In the genomic region with DNA sequence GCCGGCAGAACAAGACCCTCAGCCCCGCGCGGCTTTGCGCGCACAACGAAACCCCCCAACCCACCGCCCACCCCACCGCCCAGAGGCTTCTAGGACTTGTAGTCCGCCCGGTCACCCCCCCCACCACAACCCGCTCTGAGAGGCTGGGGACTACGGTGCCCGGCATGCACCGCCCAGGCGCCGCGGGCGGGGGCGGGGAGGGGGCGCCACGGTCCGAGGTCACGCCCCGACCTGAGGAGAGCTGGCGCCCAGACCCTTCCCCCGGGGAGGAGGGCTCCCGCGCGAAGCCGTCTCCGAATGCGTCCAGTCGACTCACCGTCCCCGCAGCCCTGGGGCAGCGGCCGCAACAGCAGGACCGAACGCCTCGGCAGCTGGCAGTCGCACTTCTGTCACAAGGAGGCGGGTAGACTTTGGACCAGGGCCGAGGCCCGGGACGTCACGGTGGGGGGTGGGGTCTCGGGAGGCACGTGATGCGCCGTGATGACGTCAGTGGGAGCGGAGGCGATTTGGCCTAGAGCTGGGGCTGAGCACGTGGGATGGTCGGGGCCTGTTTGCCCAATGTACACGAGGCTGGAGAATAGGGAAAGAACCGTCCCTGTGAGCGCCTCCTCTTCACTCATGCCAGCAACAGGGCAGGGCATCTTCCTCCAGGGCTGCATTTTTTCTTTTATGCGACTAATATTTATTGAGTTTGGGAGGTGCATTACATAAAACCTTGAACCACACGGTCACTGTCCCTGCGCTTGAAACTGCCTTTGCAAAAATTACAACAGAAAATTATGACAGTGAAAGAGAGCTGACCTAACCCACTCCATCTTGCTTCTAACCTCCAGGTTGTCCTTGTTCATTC, we compare ENCODE assay signal across 8 cellular contexts. TPM values are rescaled to one million over a fixed set of nuclear protein-coding genes. Genes with fewer than 3 reads are reported as not detected.
A peak's percentile ranks its signal among the peaks of the same experiment; 100 is the strongest.
DNase-seq lines count a peak whose midpoint lies in the region; ATAC-seq and TF ChIP-seq lines count a peak whose summit lies in the region.

CDIP1 (minus strand) TSS at position 388 of the 850 bp plus-strand sequence. CDS start 24,643 bp downstream, outside the sequence.

- peak within 1 kb of the TSS; percentile 86 for H3K27ac ChIP-seq in Panc1 (ENCODE audit: low read length)
- peak within 1 kb of the TSS; percentile 89 to 94 (median 92) for H3K27ac ChIP-seq in esophagus muscularis mucosa (replicated peaks in 1 of 4)
- H3K27ac ChIP-seq in muscle layer of colon (ENCODE audit: low read depth, low read length) = peak within 1 kb of the TSS; percentile 96

- CTCF ChIA-PET in Panc1 (lab: Charles Lee) = interaction anchor here (1.1 kb wide), 1 partner anchor 10 kb away, joined by 4 read pairs; no protein-coding TSS in a partner anchor

- TF ChIP-seq CTCF in Panc1 (IDR thresholded peaks at IDR 0.05) = no peak
- TF ChIP-seq CTCF in esophagus muscularis mucosa (IDR thresholded peaks at IDR 0.05) = no peak

- H3K4me3 ChIP-seq in Panc1 (ENCODE audit: low read depth in 2 of 2, low read length in 2 of 2) (peak within 1 kb of the TSS; percentile 66 to 72), esophagus muscularis mucosa (peak within 1 kb of the TSS; percentile 73 to 95 (median 91)), muscle layer of colon (ENCODE audit: low read depth in 1 of 2, low read length in 2 of 2) (peak within 1 kb of the TSS; percentile 61 to 65)

- WGBS in esophagus muscularis mucosa = 31% methylated on average over 10 of the region's 62 CpGs

- peak; percentile 33 for TF ChIP-seq POLR2A in esophagus muscularis mucosa (IDR thresholded peaks at IDR 0.05; ENCODE audit: low read depth)

- TF ChIP-seq RAD21 in Ishikawa (IDR thresholded peaks at IDR 0.05; ENCODE audit: low read depth) = no peak

- H3K36me3 ChIP-seq in Panc1 (ENCODE audit: control insufficient read depth, insufficient read depth, low read length) (no peaks in the 10 kb centered on the region), esophagus muscularis mucosa (no peaks in the 10 kb centered on the region), muscle layer of colon (ENCODE audit: insufficient read depth, low read length) (no peaks in the 10 kb centered on the region)

- peak; percentile 80 for ATAC-seq in GM21526 (IDR thresholded peaks at IDR 0.05; ENCODE audit: low FRiP score, unreplicated experiment)
- peak; percentile 97 for ATAC-seq in Panc1

- peak within 1 kb of the TSS; percentile 44 for H3K9ac ChIP-seq in muscle layer of colon (ENCODE audit: low read length)

- intact Hi-C loops in Panc1 (cut with micrococcal nuclease; ENCODE audit: unreplicated experiment) (no loop called here), esophagus muscularis mucosa (cut with DNase I) (no loop called here)

- POLR2A ChIA-PET in Panc1 (lab: Charles Lee) = interaction anchor here (0.6 kb wide), 1 partner anchor 77 kb away, joined by 13 read pairs; no protein-coding TSS in a partner anchor

- TF ChIP-seq EP300 in Ishikawa (IDR thresholded peaks at IDR 0.05; ENCODE audit: borderline replicate concordance) = no peak; the same call in 1 of the 2 replicates
- TF ChIP-seq EP300 in esophagus muscularis mucosa (IDR thresholded peaks at IDR 0.05) = no peak

- DNase-seq in Caki2 (ENCODE audit: low read depth) = peak; percentile 79
- DNase-seq in Panc1 (ENCODE audit: low read depth, low spot score) = peak; percentile 88
- DNase-seq in activated T-helper 1 cell treated with Interleukin-2 at 50 U/mL for 16 hours (ENCODE audit: low read depth) = peak; percentile 90
- DNase-seq in esophagus muscularis mucosa (ENCODE audit: extremely low spot score) = peak; percentile 100
- DNase-seq in stimulated activated CD8-positive, alpha-beta memory T cell treated with anti-CD3 and anti-CD28 coated beads, Interleukin-7, amount 100 ng/mL, for 1 hour (ENCODE audit: low read depth in 2 of 2) = peak; percentile 87 to 92

- H3K9me3 ChIP-seq in Panc1 (ENCODE audit: control insufficient read depth, insufficient read depth, low read depth, low read length) (peaks cover 13% of the 10 kb centered on the region; the same call in 1 of the 2 replicates), esophagus muscularis mucosa (peaks cover 0 to 5% (median 0%) of the 10 kb centered on the region in 4 donors), muscle layer of colon (ENCODE audit: low read length) (no peaks in the 10 kb centered on the region)

- BruUV-seq in Panc1 (replicated peaks; lab: Mats Ljungman, UMichigan) = no TSS peak

- in situ Hi-C loops in Caki2 (cut with HindIII; ENCODE audit: low pct_unique_long_range_greater_than_20kb, low sequenced_read_pairs) (no loop called here), Panc1 (cut with HindIII; ENCODE audit: low pct_unique_long_range_greater_than_20kb, low sequenced_read_pairs) (no loop called here)

- H3K4me1 ChIP-seq in Panc1 (ENCODE audit: control insufficient read depth, insufficient read depth, low read length) = peaks cover 5% of the 10 kb centered on the region; the same call in 1 of the 2 replicates
- H3K4me1 ChIP-seq in esophagus muscularis mucosa = peaks cover 12 to 38% (median 20%) of the 10 kb centered on the region in 4 donors
- peaks cover 12% of the 10 kb centered on the region for H3K4me1 ChIP-seq in muscle layer of colon (ENCODE audit: insufficient read depth, low read length)

- H3K27me3 ChIP-seq in Panc1 (ENCODE audit: control insufficient read depth, insufficient read depth, low read length) (no peaks in the 10 kb centered on the region), esophagus muscularis mucosa (no peaks in the 10 kb centered on the region), muscle layer of colon (ENCODE audit: control insufficient read depth in 1 of 2, insufficient read depth in 2 of 2, low read length in 2 of 2) (no peaks in the 10 kb centered on the region)

TF ChIP-seq in Ishikawa, 13 proteins besides CTCF, POLR2A, EP300 and RAD21:
- TF ChIP-seq NFIC (IDR thresholded peaks at IDR 0.05) = peak; percentile 86
- peak; percentile 41; the same call in 1 of the 2 replicates for TF ChIP-seq TEAD4 (IDR thresholded peaks at IDR 0.05)
- peak; percentile 45; the same call in 1 of the 2 replicates for TF ChIP-seq YY1 (IDR thresholded peaks at IDR 0.05; ENCODE audit: low read depth)
- TF ChIP-seq CREB1 (IDR thresholded peaks at IDR 0.05; ENCODE audit: low read depth) = peak; percentile 85
- TF ChIP-seq ZBTB7A (IDR thresholded peaks at IDR 0.05; ENCODE audit: low read depth) = peak; percentile 72
- TF ChIP-seq TAF1 (IDR thresholded peaks at IDR 0.05; ENCODE audit: low read depth) = peak; percentile 65; the same call in 1 of the 2 replicates
- TF ChIP-seq EGR1 (IDR thresholded peaks at IDR 0.05) = peak; percentile 58
- TF ChIP-seq, protein P1, sequence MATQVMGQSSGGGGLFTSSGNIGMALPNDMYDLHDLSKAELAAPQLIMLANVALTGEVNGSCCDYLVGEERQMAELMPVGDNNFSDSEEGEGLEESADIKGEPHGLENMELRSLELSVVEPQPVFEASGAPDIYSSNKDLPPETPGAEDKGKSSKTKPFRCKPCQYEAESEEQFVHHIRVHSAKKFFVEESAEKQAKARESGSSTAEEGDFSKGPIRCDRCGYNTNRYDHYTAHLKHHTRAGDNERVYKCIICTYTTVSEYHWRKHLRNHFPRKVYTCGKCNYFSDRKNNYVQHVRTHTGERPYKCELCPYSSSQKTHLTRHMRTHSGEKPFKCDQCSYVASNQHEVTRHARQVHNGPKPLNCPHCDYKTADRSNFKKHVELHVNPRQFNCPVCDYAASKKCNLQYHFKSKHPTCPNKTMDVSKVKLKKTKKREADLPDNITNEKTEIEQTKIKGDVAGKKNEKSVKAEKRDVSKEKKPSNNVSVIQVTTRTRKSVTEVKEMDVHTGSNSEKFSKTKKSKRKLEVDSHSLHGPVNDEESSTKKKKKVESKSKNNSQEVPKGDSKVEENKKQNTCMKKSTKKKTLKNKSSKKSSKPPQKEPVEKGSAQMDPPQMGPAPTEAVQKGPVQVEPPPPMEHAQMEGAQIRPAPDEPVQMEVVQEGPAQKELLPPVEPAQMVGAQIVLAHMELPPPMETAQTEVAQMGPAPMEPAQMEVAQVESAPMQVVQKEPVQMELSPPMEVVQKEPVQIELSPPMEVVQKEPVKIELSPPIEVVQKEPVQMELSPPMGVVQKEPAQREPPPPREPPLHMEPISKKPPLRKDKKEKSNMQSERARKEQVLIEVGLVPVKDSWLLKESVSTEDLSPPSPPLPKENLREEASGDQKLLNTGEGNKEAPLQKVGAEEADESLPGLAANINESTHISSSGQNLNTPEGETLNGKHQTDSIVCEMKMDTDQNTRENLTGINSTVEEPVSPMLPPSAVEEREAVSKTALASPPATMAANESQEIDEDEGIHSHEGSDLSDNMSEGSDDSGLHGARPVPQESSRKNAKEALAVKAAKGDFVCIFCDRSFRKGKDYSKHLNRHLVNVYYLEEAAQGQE (IDR thresholded peaks at IDR 0.05; ENCODE audit: low read depth) = no peak
- TF ChIP-seq, protein P2, sequence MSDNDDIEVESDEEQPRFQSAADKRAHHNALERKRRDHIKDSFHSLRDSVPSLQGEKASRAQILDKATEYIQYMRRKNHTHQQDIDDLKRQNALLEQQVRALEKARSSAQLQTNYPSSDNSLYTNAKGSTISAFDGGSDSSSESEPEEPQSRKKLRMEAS (IDR thresholded peaks at IDR 0.05) = peak; percentile 100
- peak; percentile 99 for TF ChIP-seq USF1 (IDR thresholded peaks at IDR 0.05)
- peak; percentile 71; the same call in 1 of the 2 replicates for TF ChIP-seq TCF12 (IDR thresholded peaks at IDR 0.05; ENCODE audit: low read depth)
- no peak for TF ChIP-seq CEBPB (IDR thresholded peaks at IDR 0.05)
- no peak for TF ChIP-seq FOXM1 (IDR thresholded peaks at IDR 0.05; ENCODE audit: borderline replicate concordance, low read depth)

RNA-seq across cellular contexts. Expression of gene CDIP1, which starts in this region (rescaled TPM):
- 0.20 and 1.3 TPM in 2 replicates for total RNA-seq in Caki2 (2014; rRNA removed; shearing (Covaris generic); ENCODE audit: low replicate concordance)
- total RNA-seq in Panc1 (2021; ENCODE audit: unreplicated experiment) (26.8 TPM), esophagus muscularis mucosa (10 to 100 TPM; 18.3 to 33.4 (median 28.3) TPM)
- 32.9 TPM for polyA plus RNA-seq in Panc1 (2012; ENCODE audit: insufficient read length)

Comparison
In these comparisons a context has a peak if more than half of its experiments do, and no peak if none do; other contexts are left out.
1. Peak in every context shown above with its lines: DNase-seq, ATAC-seq, H3K4me3 ChIP-seq and H3K27ac ChIP-seq.